10 cellular contexts compared by ENCODE assay signal in the genomic region with DNA sequence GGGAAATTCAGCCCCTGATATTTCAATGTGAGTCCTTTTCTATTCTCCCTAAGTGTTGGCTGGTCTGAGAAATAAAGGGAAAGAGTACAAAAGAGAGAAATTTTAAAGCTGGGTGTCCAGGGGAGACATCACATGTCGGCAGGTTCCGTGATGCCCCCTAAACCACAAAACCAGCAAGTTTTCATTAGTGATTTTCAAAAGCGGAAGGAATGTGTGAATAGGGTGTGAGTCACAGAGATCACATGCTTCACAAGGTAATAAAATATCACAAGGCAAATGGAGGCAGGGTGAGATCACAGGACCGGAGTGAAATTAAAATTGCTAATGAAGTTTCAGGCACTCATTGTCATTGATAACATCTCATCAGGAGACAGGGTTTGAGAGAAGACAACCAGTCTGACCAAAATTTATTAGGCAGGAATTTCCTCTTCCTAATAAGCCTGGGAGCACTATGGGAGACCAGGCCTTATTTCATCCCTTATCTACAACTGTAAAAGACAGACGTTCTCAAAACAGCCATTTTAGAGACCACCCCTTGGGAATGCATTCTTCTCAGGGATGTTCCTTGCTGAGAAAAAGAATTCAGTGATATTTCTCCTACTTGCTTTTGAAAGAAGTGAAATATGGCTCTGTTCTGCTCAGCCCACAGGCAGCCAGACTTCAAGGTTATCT. TPM values are rescaled to one million over a fixed set of nuclear protein-coding genes. Genes with fewer than 3 reads are reported as not detected.
"Had no signal": no experiment of that assay in that cellular context is flagged by ENCODE, and none has a peak within 500 bp of the region (broad histone marks: within the 10 kb centered on the region; RNA-seq: fewer than 3 reads in every experiment).

No MANE protein-coding gene starts in this region.

RNA-seq across cellular contexts. Expression of a gene that starts 5.1 kb away (rescaled TPM):
- total RNA-seq: activated CD4-positive, alpha-beta T cell treated with anti-CD3 and anti-CD28 coated beads for 36 hours; activated CD4-positive, alpha-beta T cell treated with anti-CD3 and anti-CD28 coated beads, Interleukin-2, amount 10 ng/mL, durations not matched to agents 7 days and 5 days; activated CD8-positive, alpha-beta T cell treated with anti-CD3 and anti-CD28 coated beads, Interleukin-2, amount 10 ng/mL, durations not matched to agents 7 days and 5 days; activated naive CD8-positive, alpha-beta T cell treated with anti-CD3 and anti-CD28 coated beads, Interleukin-2, amount 10 ng/mL, durations not matched to agents 7 days and 5 days; activated T-helper 2 cell treated with anti-CD3 and anti-CD28 coated beads, Interferon-gamma antibody, Interleukin-2, Interleukin-4, amounts not matched to agents 10 μg/mL and 5 μg/mL and 100 μg/mL, durations not matched to agents 14 hours and 24 hours and 36 hours; ascending aorta; cardiac muscle cell; PC-3; SJSA1 had no signal
- polyA plus RNA-seq: SK-N-SH had no signal
